1 cellular context compared by ENCODE assay signal in genomic region chr7:47529826-47530555, GRCh38.
TF ChIP-seq lines count a peak whose summit lies in the region.

No MANE protein-coding gene starts in this region.

TF ChIP-seq in HepG2, 621 proteins besides CTCF, POLR2A, EP300 and RAD21:
- TF ChIP-seq ZNF839 (CRISPR knock-in tag; IDR thresholded peaks at IDR 0.05; ENCODE audit: borderline replicate concordance): no peak
- TF ChIP-seq ELF4 (CRISPR knock-in tag; IDR thresholded peaks at IDR 0.05; ENCODE audit: borderline replicate concordance): no peak
- TF ChIP-seq ZNF281 (CRISPR knock-in tag; IDR thresholded peaks at IDR 0.05; ENCODE audit: borderline replicate concordance): no peak
- TF ChIP-seq ZNF550 (CRISPR knock-in tag; IDR thresholded peaks at IDR 0.05; ENCODE audit: borderline replicate concordance): no peak
- no peak for TF ChIP-seq ETS1 (CRISPR knock-in tag; IDR thresholded peaks at IDR 0.05)
- TF ChIP-seq MAFF (IDR thresholded peaks at IDR 0.05; ENCODE audit: low read depth, low read length): peak; percentile 15; the same call in 1 of the 2 replicates
- TF ChIP-seq ZNF891 (CRISPR knock-in tag; IDR thresholded peaks at IDR 0.05): no peak
- no peak for TF ChIP-seq MAFG (CRISPR knock-in tag; IDR thresholded peaks at IDR 0.05)
- no peak for TF ChIP-seq ZNF282 (IDR thresholded peaks at IDR 0.05; ENCODE audit: partially characterized antibody)
- no peak for TF ChIP-seq NCOA2 (CRISPR knock-in tag; IDR thresholded peaks at IDR 0.05)
- no peak for TF ChIP-seq CERS6 (CRISPR knock-in tag; IDR thresholded peaks at IDR 0.05)
- no peak for TF ChIP-seq SATB2 (CRISPR knock-in tag; IDR thresholded peaks at IDR 0.05)
- TF ChIP-seq CCAR2 (optimal IDR thresholded peaks at IDR 0.05; ENCODE audit: low read depth, low read length): no peak
- peak; percentile 64 to 66; a peak in 3 of 4 replicates for TF ChIP-seq MAFK (conservative IDR thresholded peaks at IDR 0.05 in 1 of 2, IDR thresholded peaks at IDR 0.05 in 1 of 2; ENCODE audit: low read length in 2 of 2)
- TF ChIP-seq ZNF530 (CRISPR knock-in tag; IDR thresholded peaks at IDR 0.05; ENCODE audit: low read depth): no peak
- no peak for TF ChIP-seq MAF1 (CRISPR knock-in tag; IDR thresholded peaks at IDR 0.05; ENCODE audit: borderline replicate concordance)
- TF ChIP-seq HNRNPUL1 (IDR thresholded peaks at IDR 0.05; ENCODE audit: low read depth, low read length): no peak
- no peak for TF ChIP-seq ZNF616 (CRISPR knock-in tag; IDR thresholded peaks at IDR 0.05; ENCODE audit: low read depth)
- TF ChIP-seq MTA3 (CRISPR knock-in tag; IDR thresholded peaks at IDR 0.05): no peak
- TF ChIP-seq NONO (IDR thresholded peaks at IDR 0.05): no peak
- TF ChIP-seq NONO (CRISPR knock-in tag; conservative IDR thresholded peaks at IDR 0.05): no peak
- peak; percentile 84 for TF ChIP-seq NFE2L2 (IDR thresholded peaks at IDR 0.05; ENCODE audit: low read length)
- 0 out of 2 replicates have a peak, but pooled peaks have one; percentile 12 for TF ChIP-seq FOXA3 (CRISPR knock-in tag; IDR thresholded peaks at IDR 0.05)
- no peak for TF ChIP-seq ZNF678 (CRISPR knock-in tag; IDR thresholded peaks at IDR 0.05)
TF ChIP-seq in HepG2: peak in this region for 4.
